Comparison of ENCODE assay signal across 16 cellular contexts in genomic region chr5:82674718-82675117, GRCh38.
DNase-seq lines count a peak whose midpoint lies in the region; ATAC-seq and TF ChIP-seq lines count a peak whose summit lies in the region.
"Had no signal": no experiment of that assay in that cellular context is flagged by ENCODE, and none has a peak within 500 bp of the region (broad histone marks: within the 10 kb centered on the region; RNA-seq: fewer than 3 reads in every experiment).

No MANE protein-coding gene starts in this region.

- intact Hi-C loops in natural killer cell (cut with micrococcal nuclease), result no loop called here
- intact Hi-C loops in gastrocnemius medialis (cut with DNase I; ENCODE audit: low total_unique reads), result no loop called here

- in situ Hi-C loops in gastrocnemius medialis (cut with MboI; ENCODE audit: low sequenced_read_pairs in 4 of 4), result no loop called here

- peaks cover 0 to 3% of the 10 kb centered on the region in 2 donors for H3K27me3 Mint-ChIP-seq in natural killer cell (ENCODE audit: low read depth in 2 of 2)

- peak overlapping the region; percentile 30 for H3K4me3 Mint-ChIP-seq in natural killer cell
- H3K4me3 Mint-ChIP-seq: CD14-positive monocyte, HFFc6 had no signal

- H3K4me1 ChIP-seq in gastrocnemius medialis, result no peaks in the 10 kb centered on the region
- H3K4me1 ChIP-seq: HAP-1 had no signal

- TF ChIP-seq CTCF in natural killer cell (IDR thresholded peaks at IDR 0.05), result no peak
- no peak for TF ChIP-seq CTCF in gastrocnemius medialis (IDR thresholded peaks at IDR 0.05 in 4 of 5, conservative IDR thresholded peaks at IDR 0.05 in 1 of 5)

- TF ChIP-seq POLR2A in gastrocnemius medialis (IDR thresholded peaks at IDR 0.05), result no peak

- H3K36me3 Mint-ChIP-seq in natural killer cell, result no peaks in the 10 kb centered on the region

- H3K27ac ChIP-seq in gastrocnemius medialis, result no peak overlapping the region
- H3K27ac ChIP-seq: 22Rv1 had no signal

- no peaks in the 10 kb centered on the region for H3K27me3 ChIP-seq in gastrocnemius medialis

- no peaks in the 10 kb centered on the region for H3K36me3 ChIP-seq in gastrocnemius medialis
- H3K36me3 ChIP-seq: HAP-1 had no signal

- H3K4me3 ChIP-seq in gastrocnemius medialis, result no peak overlapping the region
- H3K4me3 ChIP-seq: HAP-1 had no signal

- no peak overlapping the region for H3K27ac Mint-ChIP-seq in natural killer cell
- H3K27ac Mint-ChIP-seq: CD14-positive monocyte, HFFc6 had no signal

- ATAC-seq in natural killer cell, result no peak
- ATAC-seq in gastrocnemius medialis, result no peak
- ATAC-seq: HepG2 had no signal

- H3K9me3 ChIP-seq in gastrocnemius medialis, result no peaks in the 10 kb centered on the region
- H3K9me3 ChIP-seq: HAP-1 had no signal

- DNase-seq in CD1c-positive myeloid dendritic cell (ENCODE audit: extremely low spot score) (peak; percentile 49), NOMO-1 (lab: John Stamatoyannopoulos, UW; ENCODE audit: unreplicated experiment in 2 of 2) (peak; percentile 26 to 84), SIG-M5 (lab: John Stamatoyannopoulos, UW) (peak; percentile 8), natural killer cell (no peak), gastrocnemius medialis (no peak), amygdala (lab: John Stamatoyannopoulos, UW) (no peak), NCI-H1417 treated with DMSO at 0.1 percent for 48 hours (lab: John Stamatoyannopoulos, UW) (no peak), NCI-H2227 treated with DMSO at 0.1 percent for 48 hours (lab: John Stamatoyannopoulos, UW) (no peak)
- DNase-seq: DMS53, GF-D8, GOT3, HFFc6 had no signal

- peaks cover 29 to 34% of the 10 kb centered on the region in 2 donors for H3K4me1 Mint-ChIP-seq in natural killer cell

- H3K9me3 Mint-ChIP-seq in natural killer cell, result no peaks in the 10 kb centered on the region
- H3K9me3 Mint-ChIP-seq: HFFc6 had no signal

Comparison
In these comparisons a context has a peak if more than half of its experiments do, and no peak if none do; other contexts are left out.
1. DNase-seq: peak in CD1c-positive myeloid dendritic cell (single experiment), NOMO-1 (2 of 2) and SIG-M5 (single experiment); none in natural killer cell (single experiment), gastrocnemius medialis (0 of 2), amygdala (0 of 56), NCI-H1417 treated with DMSO at 0.1 percent for 48 hours (single experiment) and NCI-H2227 treated with DMSO at 0.1 percent for 48 hours (single experiment).